ENCODE assay signal across 8 cellular contexts in the genomic region with DNA sequence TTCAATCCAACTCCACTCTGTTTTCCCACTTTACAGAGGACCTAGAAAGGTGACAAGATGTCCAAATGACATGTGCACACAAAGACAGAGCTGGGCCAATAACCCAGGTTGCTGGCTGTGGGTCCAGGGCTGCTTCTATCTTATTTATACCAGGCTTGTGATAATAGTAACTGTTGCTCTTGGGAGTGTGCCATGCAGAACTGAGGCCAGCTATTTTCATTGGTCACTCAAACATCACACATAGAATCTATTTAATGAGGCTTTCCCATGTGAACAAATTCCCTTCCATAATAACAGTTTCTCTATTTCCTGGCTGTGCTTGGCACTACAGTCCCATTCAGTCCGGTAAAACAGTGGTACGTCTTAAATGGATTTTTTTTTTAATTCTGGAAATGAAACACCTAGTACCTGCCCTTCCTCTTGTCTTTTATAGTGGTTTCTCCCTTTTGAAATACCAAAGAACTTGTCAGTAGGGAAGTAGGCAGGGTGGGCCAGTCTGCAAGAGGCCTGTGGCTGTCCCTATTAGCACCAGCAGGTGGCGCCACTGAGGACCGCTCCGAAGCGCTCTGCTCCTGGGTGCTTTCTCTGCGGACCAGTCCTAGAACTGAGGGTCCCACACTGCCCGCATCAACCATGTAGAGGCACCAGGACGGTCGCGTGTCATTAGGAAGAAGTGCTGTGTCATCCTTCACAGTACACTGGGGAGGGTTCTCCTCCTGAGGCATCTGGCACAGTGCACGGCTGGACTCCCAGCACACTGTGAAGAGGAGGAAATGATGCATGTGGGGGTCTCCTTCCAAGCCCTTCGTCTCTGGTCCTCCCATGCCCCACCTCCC. TPM values are rescaled to one million over a fixed set of nuclear protein-coding genes. Genes with fewer than 3 reads are reported as not detected.
A peak's percentile ranks its signal among the peaks of the same experiment; 100 is the strongest.
DNase-seq lines count a peak whose midpoint lies in the region; ATAC-seq and TF ChIP-seq lines count a peak whose summit lies in the region.

No MANE protein-coding gene starts in this region.

- H3K4me3 Mint-ChIP-seq in WTC11 = no peak overlapping the region

- H3K4me1 Mint-ChIP-seq in WTC11 = peaks cover 3% of the 10 kb centered on the region; the same call in 1 of the 2 replicates

- no TSS peak for BruUV-seq in mammary epithelial cell (replicated peaks; lab: Mats Ljungman, UMichigan)

- in situ Hi-C loops in mammary epithelial cell (cut with MboI; ENCODE audit: low sequenced_read_pairs in 2 of 2) = loop anchor here in 1 of 2 donors (25.0 kb wide), 1 partner anchor 228 kb away; no protein-coding TSS in a partner anchor

- peak; percentile 97 for TF ChIP-seq CTCF in WTC11 (IDR thresholded peaks at IDR 0.05)
- TF ChIP-seq CTCF in mammary epithelial cell (conservative IDR thresholded peaks at IDR 0.05 in 1 of 2, IDR thresholded peaks at IDR 0.05 in 1 of 2; ENCODE audit: extremely low read depth in 1 of 2, insufficient read depth in 1 of 2, low read depth in 1 of 2, low read length in 2 of 2) = peak; percentile 78 to 87

- H3K27me3 Mint-ChIP-seq in WTC11 (ENCODE audit: low read depth) = no peaks in the 10 kb centered on the region

- H2AFZ ChIP-seq in Karpas-422 (ENCODE audit: low read length) (no peak overlapping the region), mammary epithelial cell (ENCODE audit: low read depth, low read length) (no peak overlapping the region)

- no peaks in the 10 kb centered on the region for H3K9me2 ChIP-seq in Karpas-422 (replicated peaks; ENCODE audit: insufficient read depth, low read length)

- DNase-seq in NCI-H345 (lab: John Stamatoyannopoulos, UW) (peak; percentile 22), NCI-H345 treated with DMSO at 0.1 percent for 48 hours (lab: John Stamatoyannopoulos, UW; ENCODE audit: unreplicated experiment) (no peak), Karpas-422 (peak; percentile 87), WTC11 (ENCODE audit: low spot score) (peak; percentile 85), mammary epithelial cell (no peak), left lobe of liver (ENCODE audit: low spot score) (peak; percentile 58), putamen (ENCODE audit: low spot score) (no peak)
- peak; percentile 37 for DNase-seq in stimulated activated CD8-positive, alpha-beta memory T cell treated with anti-CD3 and anti-CD28 coated beads, Interleukin-12 subunit alpha, Interleukin-12 subunit beta, amount 100 ng/mL, for 1 hour (ENCODE audit: low read depth)

- no peak overlapping the region for H3K9ac ChIP-seq in Karpas-422 (ENCODE audit: low read length)
- H3K9ac ChIP-seq in mammary epithelial cell (ENCODE audit: insufficient read depth, low read length) = no peak overlapping the region

- peak; percentile 82 for ATAC-seq in WTC11
- ATAC-seq in left lobe of liver = peak; percentile 58

- H3K9me3 ChIP-seq in Karpas-422 (ENCODE audit: low read length) = no peaks in the 10 kb centered on the region
- no peaks in the 10 kb centered on the region for H3K9me3 ChIP-seq in mammary epithelial cell (replicated peaks; ENCODE audit: insufficient read depth, low read length)

- no peaks in the 10 kb centered on the region for H3K9me3 Mint-ChIP-seq in WTC11

- H3K36me3 ChIP-seq in Karpas-422 (ENCODE audit: insufficient read depth, low read length) = no peaks in the 10 kb centered on the region
- H3K36me3 ChIP-seq in mammary epithelial cell (ENCODE audit: insufficient read depth, low read length) = no peaks in the 10 kb centered on the region

- intact Hi-C loops in mammary epithelial cell (cut with micrococcal nuclease) = loop anchor here (5.0 to 10.0 kb wide), 4 partner anchors 63 to 480 kb away; partner anchors contain the start of genes DCAF6 and MPC2

- WGBS in mammary epithelial cell (ENCODE audit: low coverage, missing lambda C conversion rate) = 42% methylated on average over 13 of the region's 13 CpGs

- dilution Hi-C loops in mammary epithelial cell (cut with HindIII; ENCODE audit: low sequenced_read_pairs) = no loop called here

- H3K36me3 Mint-ChIP-seq in WTC11 = no peaks in the 10 kb centered on the region

- CTCF ChIA-PET in WTC11 (lab: Charles Lee) (interaction anchor here (0.7 to 2.9 kb wide), 6 partner anchors 8 to 285 kb away, joined by 3 to 49 read pairs (median 4); no protein-coding TSS in a partner anchor), mammary epithelial cell (lab: Charles Lee; ENCODE audit: low non-redundant PET) (interaction anchor here (0.6 to 0.7 kb wide), 2 partner anchors 237 to 288 kb away, joined by 3 to 5 read pairs; no protein-coding TSS in a partner anchor)

- H3K4me2 ChIP-seq in Karpas-422 (ENCODE audit: low read depth, low read length, poor library complexity, severe bottlenecking) (no peak overlapping the region), mammary epithelial cell (ENCODE audit: insufficient read depth, low read depth, low read length) (no peak overlapping the region)

- H3K27me3 ChIP-seq in Karpas-422 (ENCODE audit: low read length) = no peaks in the 10 kb centered on the region
- H3K27me3 ChIP-seq in mammary epithelial cell (ENCODE audit: insufficient read depth, low read length) = no peaks in the 10 kb centered on the region

- H3K4me3 ChIP-seq in Karpas-422 (ENCODE audit: low read length) = no peak overlapping the region
- H3K4me3 ChIP-seq in mammary epithelial cell (replicated peaks in 1 of 3; ENCODE audit: insufficient read depth in 1 of 3, low read depth in 2 of 3, low read length in 3 of 3) = no peak overlapping the region

- H3K27ac Mint-ChIP-seq in WTC11 = no peak overlapping the region

- H3K27ac ChIP-seq in Karpas-422 (ENCODE audit: low read length) = no peak overlapping the region
- H3K27ac ChIP-seq in mammary epithelial cell (ENCODE audit: insufficient read depth, low read depth, low read length) = no peak overlapping the region

- H4K20me1 ChIP-seq in Karpas-422 (ENCODE audit: insufficient read depth, low read depth, low read length) (no peaks in the 10 kb centered on the region), mammary epithelial cell (ENCODE audit: insufficient read depth, low read length) (no peaks in the 10 kb centered on the region)

- H3K79me2 ChIP-seq in Karpas-422 (ENCODE audit: low read length) (no peaks in the 10 kb centered on the region), mammary epithelial cell (ENCODE audit: insufficient read depth, low read length) (no peaks in the 10 kb centered on the region)

- POLR2A ChIA-PET in WTC11 (lab: Charles Lee) = no interaction called here

- H3K4me1 ChIP-seq in Karpas-422 (ENCODE audit: low read length) (no peaks in the 10 kb centered on the region), mammary epithelial cell (ENCODE audit: insufficient read depth, low read length) (peaks cover 23% of the 10 kb centered on the region)

TF ChIP-seq in WTC11, 78 proteins besides CTCF, POLR2A, EP300 and RAD21:
- 0 out of 2 replicates have a peak, but pooled peaks have one; percentile 24 for TF ChIP-seq SMAD3 (CRISPR knock-in tag; IDR thresholded peaks at IDR 0.05; ENCODE audit: borderline replicate concordance)
- no peak for TF ChIP-seq HMGA2 (CRISPR knock-in tag; IDR thresholded peaks at IDR 0.05)
- TF ChIP-seq, protein P1, sequence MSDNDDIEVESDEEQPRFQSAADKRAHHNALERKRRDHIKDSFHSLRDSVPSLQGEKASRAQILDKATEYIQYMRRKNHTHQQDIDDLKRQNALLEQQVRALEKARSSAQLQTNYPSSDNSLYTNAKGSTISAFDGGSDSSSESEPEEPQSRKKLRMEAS (CRISPR knock-in tag; IDR thresholded peaks at IDR 0.05) = no peak

RNA-seq across cellular contexts. Expression of gene GPR161, which starts 52.1 kb away (rescaled TPM):
- total RNA-seq in Karpas-422 (2014; rRNA removed; shearing (Covaris generic); ENCODE audit: low replicate concordance) = 1.2 and 1.6 TPM in 2 replicates
- total RNA-seq in WTC11 (2021) (11.0 to 11.6 TPM (median 11.2 TPM) in 3 replicates), mammary epithelial cell (10 to 100 TPM; 15.0 to 27.1 TPM), left lobe of liver (0.38 TPM)
- 17.8 TPM for polyA plus RNA-seq in mammary epithelial cell
- 60.3 TPM for polyA minus RNA-seq in mammary epithelial cell

Comparison
In these comparisons a context has a peak if more than half of its experiments do, and no peak if none do; other contexts are left out.
1. DNase-seq: peak in NCI-H345 (single experiment), Karpas-422 (single experiment), WTC11 (single experiment), left lobe of liver (single experiment) and stimulated activated CD8-positive, alpha-beta memory T cell treated with anti-CD3 and anti-CD28 coated beads, Interleukin-12 subunit alpha, Interleukin-12 subunit beta, amount 100 ng/mL, for 1 hour (single experiment); none in NCI-H345 treated with DMSO at 0.1 percent for 48 hours (single experiment), mammary epithelial cell (single experiment) and putamen (single experiment).